In genomic region chr16:82655720-82656500, GRCh38 we compare ENCODE assay signal across 12 cellular contexts. TPM values are rescaled to one million over a fixed set of nuclear protein-coding genes. Genes with fewer than 3 reads are reported as not detected.
DNase-seq lines count a peak whose midpoint lies in the region; ATAC-seq and TF ChIP-seq lines count a peak whose summit lies in the region.
"Had no signal": no experiment of that assay in that cellular context is flagged by ENCODE, and none has a peak within 500 bp of the region (broad histone marks: within the 10 kb centered on the region; RNA-seq: fewer than 3 reads in every experiment).

No MANE protein-coding gene starts in this region.

- TF ChIP-seq CTCF in OCI-LY1 (IDR thresholded peaks at IDR 0.05; ENCODE audit: low read length), result no peak

- ATAC-seq in GM21423 (IDR thresholded peaks at IDR 0.05; ENCODE audit: unreplicated experiment) (no peak), GM21529 (IDR thresholded peaks at IDR 0.05; ENCODE audit: unreplicated experiment) (no peak)
- ATAC-seq: left colon had no signal

- H3K27ac ChIP-seq in OCI-LY1 (ENCODE audit: low read depth, low read length, poor library complexity, severe bottlenecking) (peak overlapping the region; percentile 89), skeletal muscle tissue (ENCODE audit: low read depth, low read length) (peak overlapping the region; percentile 28)
- peak overlapping the region; percentile 76 for H3K27ac ChIP-seq in effector memory CD4-positive, alpha-beta T cell (ENCODE audit: insufficient read depth, low read length, poor library complexity, severe bottlenecking)
- H3K27ac ChIP-seq: neural progenitor cell had no signal

- peak; percentile 2 for DNase-seq in activated effector memory CD4-positive, alpha-beta T cell treated with Interleukin-2 at 50 U/mL for 16 hours
- DNase-seq in activated effector memory CD4-positive, alpha-beta T cell treated with anti-CD3 and anti-CD28 coated beads, Interleukin-2, amount 50 U/mL, for 16 hours, result no peak
- no peak for DNase-seq in effector memory CD4-positive, alpha-beta T cell
- no peak for DNase-seq in stimulated activated CD4-positive, alpha-beta T cell treated with anti-CD3 and anti-CD28 coated beads, Interleukin-4, amount 100 ng/mL, for 24 hours
- DNase-seq: amniotic stem cell, NCI-H187 treated with DMSO at 0.1 percent for 48 hours had no signal

- no peak overlapping the region for H3K9ac ChIP-seq in OCI-LY1 (ENCODE audit: low read length)
- H3K9ac ChIP-seq in skeletal muscle tissue (ENCODE audit: low read depth in 1 of 3, low read length in 3 of 3), result peak overlapping the region in 1 of 3 donors; percentile 16
- H3K9ac ChIP-seq: neural progenitor cell had no signal

- H3K36me3 ChIP-seq in OCI-LY1 (ENCODE audit: insufficient read depth, low read length) (no peaks in the 10 kb centered on the region), skeletal muscle tissue (ENCODE audit: control insufficient read depth in 3 of 3, insufficient read depth in 3 of 3, low read length in 3 of 3) (no peaks in the 10 kb centered on the region)
- no peaks in the 10 kb centered on the region for H3K36me3 ChIP-seq in effector memory CD4-positive, alpha-beta T cell (ENCODE audit: control insufficient read depth, insufficient read depth, low read length)
- H3K36me3 ChIP-seq: neural progenitor cell had no signal

- H3F3A ChIP-seq in OCI-LY1 (ENCODE audit: insufficient read depth, low read length), result no peaks in the 10 kb centered on the region

- H3K4me3 ChIP-seq in OCI-LY1 (ENCODE audit: low read depth, low read length, poor library complexity, severe bottlenecking) (no peak overlapping the region), skeletal muscle tissue (ENCODE audit: low read length in 3 of 3) (peak overlapping the region in 1 of 3 donors; percentile 22)
- no peak overlapping the region for H3K4me3 ChIP-seq in effector memory CD4-positive, alpha-beta T cell (ENCODE audit: insufficient read depth, low read depth, low read length, poor library complexity, severe bottlenecking)
- H3K4me3 ChIP-seq: neural progenitor cell had no signal

- peaks cover 56% of the 10 kb centered on the region for H3K4me1 ChIP-seq in OCI-LY1 (ENCODE audit: insufficient read depth, low read length, severe bottlenecking)
- peaks cover 73% of the 10 kb centered on the region for H3K4me1 ChIP-seq in effector memory CD4-positive, alpha-beta T cell (ENCODE audit: control insufficient read depth, insufficient read depth, low read length, poor library complexity, severe bottlenecking)
- peaks cover 36 to 73% (median 50%) of the 10 kb centered on the region in 3 donors for H3K4me1 ChIP-seq in skeletal muscle tissue (ENCODE audit: control insufficient read depth in 3 of 3, insufficient read depth in 3 of 3, low read length in 3 of 3)
- H3K4me1 ChIP-seq: neural progenitor cell had no signal

- no peaks in the 10 kb centered on the region for H4K20me1 ChIP-seq in OCI-LY1 (ENCODE audit: insufficient read depth, low read length)

- no peak overlapping the region for H2AFZ ChIP-seq in OCI-LY1 (ENCODE audit: low read length)
- H2AFZ ChIP-seq: neural progenitor cell had no signal

- peak overlapping the region; percentile 41 for H3K4me2 ChIP-seq in OCI-LY1 (ENCODE audit: low read length)
- H3K4me2 ChIP-seq: neural progenitor cell had no signal

- H3K27me3 ChIP-seq in OCI-LY1 (ENCODE audit: insufficient read depth, low read length) (no peaks in the 10 kb centered on the region), skeletal muscle tissue (ENCODE audit: control insufficient read depth in 3 of 3, insufficient read depth in 3 of 3, low read length in 3 of 3) (no peaks in the 10 kb centered on the region)
- no peaks in the 10 kb centered on the region for H3K27me3 ChIP-seq in effector memory CD4-positive, alpha-beta T cell (replicated peaks; ENCODE audit: control insufficient read depth, insufficient read depth, low read length, poor library complexity, severe bottlenecking)
- H3K27me3 ChIP-seq: neural progenitor cell had no signal

- H3K79me2 ChIP-seq in OCI-LY1 (ENCODE audit: insufficient read depth, low read length), result no peaks in the 10 kb centered on the region

- H3K9me3 ChIP-seq in OCI-LY1 (ENCODE audit: low read length) (no peaks in the 10 kb centered on the region), skeletal muscle tissue (ENCODE audit: control insufficient read depth in 3 of 3, low read length in 3 of 3) (no peaks in the 10 kb centered on the region)
- H3K9me3 ChIP-seq in effector memory CD4-positive, alpha-beta T cell (ENCODE audit: control insufficient read depth, low read length), result no peaks in the 10 kb centered on the region

- H3K9me2 ChIP-seq in OCI-LY1 (ENCODE audit: low read depth, low read length), result no peaks in the 10 kb centered on the region

RNA-seq across cellular contexts. Expression of gene CDH13, which starts 29.1 kb away (rescaled TPM):
- total RNA-seq in skeletal muscle tissue, result 20.9 TPM

Comparison
In these comparisons a context has a peak if more than half of its experiments do, and no peak if none do; other contexts are left out.
1. H3K27ac ChIP-seq: peak in every context shown above with its lines; median percentile 89 in OCI-LY1; 76 in effector memory CD4-positive, alpha-beta T cell; 28 in skeletal muscle tissue.